ENCODE assay signal across 37 cellular contexts in genomic region chr3:174644287-174644686, GRCh38.
"Had no signal": no experiment of that assay in that cellular context is flagged by ENCODE, and none has a peak within 500 bp of the region (broad histone marks: within the 10 kb centered on the region; RNA-seq: fewer than 3 reads in every experiment).

No MANE protein-coding gene starts in this region.

- H3K36me3 ChIP-seq: adrenal gland, brain microvascular endothelial cell, breast epithelium had no signal

- FAIRE-seq: astrocyte, TTC549 had no signal

- DNase-seq: activated CD4-positive, alpha-beta memory T cell treated with anti-CD3 and anti-CD28 coated beads, Interleukin-2, amount 10 ng/mL, durations not matched to agents 7 days and 5 days; activated CD4-positive, alpha-beta T cell treated with anti-CD3 and anti-CD28 coated beads for 1 hour; activated CD4-positive, alpha-beta T cell treated with anti-CD3 and anti-CD28 coated beads for 36 hours; activated CD4-positive, alpha-beta T cell treated with anti-CD3 and anti-CD28 coated beads for 48 hours; activated CD4-positive, alpha-beta T cell treated with anti-CD3 and anti-CD28 coated beads, Interleukin-2, amount 10 ng/mL, durations not matched to agents 7 days and 5 days; activated CD4-positive, alpha-beta T cell treated with anti-CD3 and anti-CD28 coated beads, Interleukin-2, amount 50 U/mL, for 48 hours; activated CD4-positive, CD25-positive, alpha-beta regulatory T cell; activated CD8-positive, alpha-beta memory T cell treated with anti-CD3 and anti-CD28 coated beads for 24 hours; activated CD8-positive, alpha-beta memory T cell treated with anti-CD3 and anti-CD28 coated beads, Interleukin-2, amount 10 ng/mL, durations not matched to agents 7 days and 5 days; activated CD8-positive, alpha-beta memory T cell treated with anti-CD3 and anti-CD28 coated beads, Interleukin-2, amount 50 U/mL, for 48 hours; activated CD8-positive, alpha-beta T cell treated with anti-CD3 and anti-CD28 coated beads, Interleukin-2, amount 10 ng/mL, durations not matched to agents 7 days and 5 days; activated effector memory CD4-positive, alpha-beta T cell treated with anti-CD3 and anti-CD28 coated beads, Interleukin-2, amount 50 U/mL, for 16 hours; activated gamma-delta T cell treated with Interleukin-2 at 50 U/mL for 16 hours; activated naive CD4-positive, alpha-beta T cell; activated naive CD4-positive, alpha-beta T cell treated with anti-CD3 and anti-CD28 coated beads for 36 hours; activated naive CD4-positive, alpha-beta T cell treated with anti-CD3 and anti-CD28 coated beads, Interleukin-2, amount 50 U/mL, for 16 hours; activated naive CD8-positive, alpha-beta T cell treated with anti-CD3 and anti-CD28 coated beads for 36 hours; activated T-cell treated with anti-CD3 and anti-CD28 coated beads, Interleukin-2, amount 50 U/mL, for 24 hours; activated T-cell treated with anti-CD3 and anti-CD28 coated beads, Interleukin-2, amount 50 U/mL, for 48 hours; adrenal gland; amniotic stem cell; aorta; body of pancreas; brain microvascular endothelial cell; central memory CD4-positive, alpha-beta T cell; T-helper 1 cell; T-helper 2 cell; T-helper 9 cell had no signal

- H3K27ac ChIP-seq: adrenal gland, body of pancreas, brain microvascular endothelial cell, breast epithelium, VCaP had no signal

- H3K27me3 Mint-ChIP-seq: activated CD4-positive, alpha-beta memory T cell treated with anti-CD3 and anti-CD28 coated beads, Interleukin-2, amount 10 ng/mL, durations not matched to agents 7 days and 5 days; activated CD4-positive, alpha-beta T cell treated with anti-CD3 and anti-CD28 coated beads for 36 hours; activated CD4-positive, alpha-beta T cell treated with anti-CD3 and anti-CD28 coated beads, Interleukin-2, amount 10 ng/mL, durations not matched to agents 7 days and 5 days; activated CD8-positive, alpha-beta memory T cell treated with anti-CD3 and anti-CD28 coated beads, Interleukin-2, amount 10 ng/mL, durations not matched to agents 7 days and 5 days; activated naive CD8-positive, alpha-beta T cell treated with anti-CD3 and anti-CD28 coated beads for 36 hours; activated T-cell treated with anti-CD3 and anti-CD28 coated beads, Interleukin-2, amount 50 U/mL, for 24 hours; activated T-helper 17 cell treated with anti-CD3 and anti-CD28 coated beads, Interleukin-2, amount 50 U/mL, for 72 hours had no signal

- H3K27ac Mint-ChIP-seq: activated CD4-positive, alpha-beta memory T cell treated with anti-CD3 and anti-CD28 coated beads, Interleukin-2, amount 10 ng/mL, durations not matched to agents 7 days and 5 days; activated CD4-positive, alpha-beta T cell treated with anti-CD3 and anti-CD28 coated beads for 36 hours; activated CD4-positive, alpha-beta T cell treated with anti-CD3 and anti-CD28 coated beads, Interleukin-2, amount 10 ng/mL, durations not matched to agents 7 days and 5 days; activated CD8-positive, alpha-beta memory T cell treated with anti-CD3 and anti-CD28 coated beads, Interleukin-2, amount 10 ng/mL, durations not matched to agents 7 days and 5 days; activated CD8-positive, alpha-beta T cell treated with anti-CD3 and anti-CD28 coated beads, Interleukin-2, amount 10 ng/mL, durations not matched to agents 7 days and 5 days; activated naive CD4-positive, alpha-beta T cell treated with anti-CD3 and anti-CD28 coated beads for 36 hours; activated naive CD4-positive, alpha-beta T cell treated with anti-CD3 and anti-CD28 coated beads, Interleukin-2, amount 50 U/mL, for 72 hours; activated naive CD8-positive, alpha-beta T cell treated with anti-CD3 and anti-CD28 coated beads for 36 hours; activated T-cell treated with anti-CD3 and anti-CD28 coated beads, Interleukin-2, amount 50 U/mL, for 24 hours; activated T-helper 17 cell treated with anti-CD3 and anti-CD28 coated beads, Interleukin-2, amount 50 U/mL, for 72 hours; T-helper 1 cell treated with Interleukin-12 subunit alpha and Interleukin-12 subunit beta and Interleukin-4 antibody, amounts not matched to agents 30 μg/mL and 1 μg/mL, for 36 hours; T-helper 2 cell treated with Interferon-gamma antibody and Interleukin-4, amounts not matched to agents 5 μg/mL and 100 μg/mL, for 36 hours had no signal

- H3K4me3 Mint-ChIP-seq: activated CD4-positive, alpha-beta memory T cell treated with anti-CD3 and anti-CD28 coated beads, Interleukin-2, amount 10 ng/mL, durations not matched to agents 7 days and 5 days; activated CD4-positive, alpha-beta T cell treated with anti-CD3 and anti-CD28 coated beads for 36 hours; activated CD4-positive, alpha-beta T cell treated with anti-CD3 and anti-CD28 coated beads, Interleukin-2, amount 10 ng/mL, durations not matched to agents 7 days and 5 days; activated CD8-positive, alpha-beta memory T cell treated with anti-CD3 and anti-CD28 coated beads, Interleukin-2, amount 10 ng/mL, durations not matched to agents 7 days and 5 days; activated CD8-positive, alpha-beta T cell treated with anti-CD3 and anti-CD28 coated beads, Interleukin-2, amount 10 ng/mL, durations not matched to agents 7 days and 5 days; activated naive CD4-positive, alpha-beta T cell treated with anti-CD3 and anti-CD28 coated beads for 36 hours; activated naive CD8-positive, alpha-beta T cell treated with anti-CD3 and anti-CD28 coated beads for 36 hours; activated T-cell treated with anti-CD3 and anti-CD28 coated beads, Interleukin-2, amount 50 U/mL, for 24 hours; activated T-helper 17 cell treated with anti-CD3 and anti-CD28 coated beads, Interleukin-2, amount 50 U/mL, for 72 hours; T-helper 1 cell treated with Interleukin-12 subunit alpha and Interleukin-12 subunit beta and Interleukin-4 antibody, amounts not matched to agents 30 μg/mL and 1 μg/mL, for 36 hours; T-helper 2 cell treated with Interferon-gamma antibody and Interleukin-4, amounts not matched to agents 5 μg/mL and 100 μg/mL, for 36 hours had no signal

- H3K4me3 ChIP-seq: adrenal gland, body of pancreas, breast epithelium had no signal

- H3K4me1 ChIP-seq: adrenal gland, body of pancreas, breast epithelium had no signal

- H3K27me3 ChIP-seq: adrenal gland, body of pancreas, brain microvascular endothelial cell, breast epithelium had no signal

- H3K9me3 ChIP-seq: adrenal gland, body of pancreas, breast epithelium had no signal

- H3K9me3 Mint-ChIP-seq: activated CD4-positive, alpha-beta T cell treated with anti-CD3 and anti-CD28 coated beads, Interleukin-2, amount 10 ng/mL, durations not matched to agents 7 days and 5 days; activated naive CD4-positive, alpha-beta T cell treated with anti-CD3 and anti-CD28 coated beads for 36 hours; activated naive CD4-positive, alpha-beta T cell treated with anti-CD3 and anti-CD28 coated beads, Interleukin-2, amount 50 U/mL, for 72 hours; activated naive CD8-positive, alpha-beta T cell treated with anti-CD3 and anti-CD28 coated beads for 36 hours; activated T-cell treated with anti-CD3 and anti-CD28 coated beads, Interleukin-2, amount 50 U/mL, for 24 hours; T-helper 1 cell treated with Interleukin-12 subunit alpha and Interleukin-12 subunit beta and Interleukin-4 antibody, amounts not matched to agents 30 μg/mL and 1 μg/mL, for 36 hours; T-helper 2 cell treated with Interferon-gamma antibody and Interleukin-4, amounts not matched to agents 5 μg/mL and 100 μg/mL, for 36 hours had no signal

- ATAC-seq: activated CD4-positive, alpha-beta T cell treated with anti-CD3 and anti-CD28 coated beads for 36 hours; activated CD4-positive, CD25-positive, alpha-beta regulatory T cell treated with anti-CD3 and anti-CD28 coated beads, Interleukin-2, amount 50 U/mL, for 24 hours; activated CD8-positive, alpha-beta memory T cell treated with anti-CD3 and anti-CD28 coated beads, Interleukin-2, amount 10 ng/mL, durations not matched to agents 7 days and 5 days; activated CD8-positive, alpha-beta T cell treated with anti-CD3 and anti-CD28 coated beads, Interleukin-2, amount 10 ng/mL, durations not matched to agents 7 days and 5 days; activated naive CD4-positive, alpha-beta T cell treated with anti-CD3 and anti-CD28 coated beads, Interleukin-2, amount 50 U/mL, for 72 hours; activated T-helper 17 cell treated with anti-CD3 and anti-CD28 coated beads, Interleukin-2, amount 50 U/mL, for 72 hours; body of pancreas had no signal

- H3K36me3 Mint-ChIP-seq: activated CD8-positive, alpha-beta memory T cell treated with anti-CD3 and anti-CD28 coated beads, Interleukin-2, amount 10 ng/mL, durations not matched to agents 7 days and 5 days; activated naive CD4-positive, alpha-beta T cell treated with anti-CD3 and anti-CD28 coated beads, Interleukin-2, amount 50 U/mL, for 72 hours; activated naive CD8-positive, alpha-beta T cell treated with anti-CD3 and anti-CD28 coated beads for 36 hours had no signal

- H3K4me1 Mint-ChIP-seq: activated CD4-positive, alpha-beta memory T cell treated with anti-CD3 and anti-CD28 coated beads, Interleukin-2, amount 10 ng/mL, durations not matched to agents 7 days and 5 days; activated CD4-positive, alpha-beta T cell treated with anti-CD3 and anti-CD28 coated beads for 36 hours; activated CD4-positive, alpha-beta T cell treated with anti-CD3 and anti-CD28 coated beads, Interleukin-2, amount 10 ng/mL, durations not matched to agents 7 days and 5 days; activated CD8-positive, alpha-beta memory T cell treated with anti-CD3 and anti-CD28 coated beads, Interleukin-2, amount 10 ng/mL, durations not matched to agents 7 days and 5 days; activated naive CD8-positive, alpha-beta T cell treated with anti-CD3 and anti-CD28 coated beads for 36 hours; activated T-helper 17 cell treated with anti-CD3 and anti-CD28 coated beads, Interleukin-2, amount 50 U/mL, for 72 hours had no signal
